Comparison of ENCODE assay signal across 8 cellular contexts in genomic region chr7:100157334-100158228, GRCh38. TPM values are rescaled to one million over a fixed set of nuclear protein-coding genes. Genes with fewer than 3 reads are reported as not detected.
DNase-seq lines count a peak whose midpoint lies in the region; ATAC-seq and TF ChIP-seq lines count a peak whose summit lies in the region.

No MANE protein-coding gene starts in this region.

- H3K27me3 ChIP-seq in H7 (ENCODE audit: control insufficient read depth, insufficient read depth, low read length), result no peaks in the 10 kb centered on the region

- H3K4me3 ChIP-seq in AG09309 (ENCODE audit: control insufficient read depth, low read depth, low read length) (peak overlapping the region; percentile 80), H7 (ENCODE audit: insufficient read depth, low read depth, low read length) (peak overlapping the region; percentile 83)

- peaks cover 21% of the 10 kb centered on the region for H3K36me3 ChIP-seq in H7 (replicated peaks; ENCODE audit: control insufficient read depth, insufficient read depth, low read length)

- peak; percentile 37 for TF ChIP-seq CTCF in AG09309 (IDR thresholded peaks at IDR 0.05; ENCODE audit: control insufficient read depth, insufficient read depth, low read depth, low read length, missing control alignments)

- peak in 1 of 2 donors; percentile 4 for ATAC-seq in natural killer cell treated with Interleukin-12 subunit alpha and Interleukin-12 subunit beta and Interleukin-15 and Interleukin-18, amount 100 ng/mL, for 72 hours
- no peak for ATAC-seq in GM18907 (IDR thresholded peaks at IDR 0.05; ENCODE audit: unreplicated experiment)
- ATAC-seq in GM18511 (IDR thresholded peaks at IDR 0.05; ENCODE audit: unreplicated experiment), result no peak

- H3K4me3 Mint-ChIP-seq in natural killer cell treated with Interleukin-12 subunit alpha and Interleukin-12 subunit beta and Interleukin-15 and Interleukin-18, amount 100 ng/mL, for 72 hours, result peak overlapping the region; percentile 80

- no peaks in the 10 kb centered on the region for H3K27me3 Mint-ChIP-seq in natural killer cell treated with Interleukin-12 subunit alpha and Interleukin-12 subunit beta and Interleukin-15 and Interleukin-18, amount 100 ng/mL, for 72 hours

- no peaks in the 10 kb centered on the region for H3K9me3 Mint-ChIP-seq in natural killer cell treated with Interleukin-12 subunit alpha and Interleukin-12 subunit beta and Interleukin-15 and Interleukin-18, amount 100 ng/mL, for 72 hours

- peaks cover 2% of the 10 kb centered on the region for H3K36me3 Mint-ChIP-seq in natural killer cell treated with Interleukin-12 subunit alpha and Interleukin-12 subunit beta and Interleukin-15 and Interleukin-18, amount 100 ng/mL, for 72 hours

- DNase-seq in AG09309 (ENCODE audit: low read depth) (no peak), H7 (peak; percentile 81), SW480 (ENCODE audit: low spot score) (peak; percentile 79), fibroblast of gingiva (ENCODE audit: low read depth) (peak; percentile 63), hippocampal formation (lab: John Stamatoyannopoulos, UW) (no peak)
- DNase-seq in natural killer cell treated with Interleukin-12 subunit alpha and Interleukin-12 subunit beta and Interleukin-15 and Interleukin-18, amount 100 ng/mL, for 72 hours (ENCODE audit: low spot score), result peak; percentile 40

- peak overlapping the region; percentile 66 to 92 for H3K27ac Mint-ChIP-seq in natural killer cell treated with Interleukin-12 subunit alpha and Interleukin-12 subunit beta and Interleukin-15 and Interleukin-18, amount 100 ng/mL, for 72 hours

- peaks cover 8 to 12% of the 10 kb centered on the region in 2 donors for H3K4me1 Mint-ChIP-seq in natural killer cell treated with Interleukin-12 subunit alpha and Interleukin-12 subunit beta and Interleukin-15 and Interleukin-18, amount 100 ng/mL, for 72 hours (ENCODE audit: low read depth in 2 of 2)

RNA-seq across cellular contexts. Expression of gene TRAPPC14, which starts 0.9 kb away (rescaled TPM):
- 13.6 and 14.8 TPM in 2 replicates for total RNA-seq in H7 (2014; rRNA removed; shearing (Covaris generic))
- 10 to 100 TPM; 46.2 to 52.7 TPM for total RNA-seq in natural killer cell treated with Interleukin-12 subunit alpha and Interleukin-12 subunit beta and Interleukin-15 and Interleukin-18, amount 100 ng/mL, for 72 hours

RNA-seq across cellular contexts. Expression of gene LAMTOR4, which starts 8.9 kb away (rescaled TPM):
- 143 and 165 TPM in 2 replicates for total RNA-seq in H7 (2014; rRNA removed; shearing (Covaris generic))
- total RNA-seq in natural killer cell treated with Interleukin-12 subunit alpha and Interleukin-12 subunit beta and Interleukin-15 and Interleukin-18, amount 100 ng/mL, for 72 hours, result 100 to 1,000 TPM; 124 to 145 TPM

RNA-seq across cellular contexts. Expression of gene GAL3ST4, which starts 10.8 kb away (rescaled TPM):
- total RNA-seq in H7 (2014; rRNA removed; shearing (Covaris generic)), result 0.73 and 3.1 TPM in 2 replicates
- 1 to 10 TPM in 1 of 2 donors, under 1 TPM in 1; 0.57 to 1.1 TPM for total RNA-seq in natural killer cell treated with Interleukin-12 subunit alpha and Interleukin-12 subunit beta and Interleukin-15 and Interleukin-18, amount 100 ng/mL, for 72 hours

RNA-seq across cellular contexts. Expression of gene GPC2, which starts 19.6 kb away (rescaled TPM):
- total RNA-seq in H7 (2014; rRNA removed; shearing (Covaris generic)), result 39.1 and 65.8 TPM in 2 replicates
- 1 to 10 TPM; 2.6 to 2.7 TPM for total RNA-seq in natural killer cell treated with Interleukin-12 subunit alpha and Interleukin-12 subunit beta and Interleukin-15 and Interleukin-18, amount 100 ng/mL, for 72 hours

RNA-seq across cellular contexts. Expression of gene STAG3, which starts 20.1 kb away (rescaled TPM):
- total RNA-seq in H7 (2014; rRNA removed; shearing (Covaris generic)), result 2.4 and 10.3 TPM in 2 replicates
- 10 to 100 TPM; 13.7 to 24.4 TPM for total RNA-seq in natural killer cell treated with Interleukin-12 subunit alpha and Interleukin-12 subunit beta and Interleukin-15 and Interleukin-18, amount 100 ng/mL, for 72 hours

Comparison
In these comparisons a context has a peak if more than half of its experiments do, and no peak if none do; other contexts are left out.
1. DNase-seq: peak in H7 (single experiment), SW480 (single experiment), fibroblast of gingiva (single experiment) and natural killer cell treated with Interleukin-12 subunit alpha and Interleukin-12 subunit beta and Interleukin-15 and Interleukin-18, amount 100 ng/mL, for 72 hours (single experiment); none in AG09309 (single experiment) and hippocampal formation (0 of 2).